2 cellular contexts compared by ENCODE assay signal in genomic region chr22:37638351-37639069, GRCh38.
TF ChIP-seq lines count a peak whose summit lies in the region.

No MANE protein-coding gene starts in this region.

TF ChIP-seq in IMR-90, 13 proteins besides CTCF, POLR2A, EP300 and RAD21:
- no peak for TF ChIP-seq CEBPB (IDR thresholded peaks at IDR 0.05; ENCODE audit: low read depth, low read length)
- TF ChIP-seq MAFK (IDR thresholded peaks at IDR 0.05; ENCODE audit: low read depth, low read length): no peak
- no peak for TF ChIP-seq ELK1 (IDR thresholded peaks at IDR 0.05; ENCODE audit: borderline replicate concordance, low read depth, low read length)
- TF ChIP-seq FOS (IDR thresholded peaks at IDR 0.05; ENCODE audit: low read depth, low read length): no peak
- no peak for TF ChIP-seq USF2 (IDR thresholded peaks at IDR 0.05; ENCODE audit: low read depth, low read length)
- no peak for TF ChIP-seq NFE2L2 (IDR thresholded peaks at IDR 0.05; ENCODE audit: low read depth, low read length)
- TF ChIP-seq CHD1 (IDR thresholded peaks at IDR 0.05; ENCODE audit: low read depth, low read length): no peak
- TF ChIP-seq MAZ (IDR thresholded peaks at IDR 0.05; ENCODE audit: borderline replicate concordance, low read depth, low read length): no peak
- TF ChIP-seq BHLHE40 (IDR thresholded peaks at IDR 0.05; ENCODE audit: low read depth, low read length): no peak
- TF ChIP-seq SMC3 (IDR thresholded peaks at IDR 0.05; ENCODE audit: low read depth, low read length): no peak

TF ChIP-seq in GM12878, 131 proteins besides CTCF, POLR2A, EP300 and RAD21:
- TF ChIP-seq SMARCA5 (IDR thresholded peaks at IDR 0.05) (no peak), PAX5 (IDR thresholded peaks at IDR 0.05; ENCODE audit: borderline replicate concordance, low read depth, low read length) (peak; percentile 4; the same call in 1 of the 2 replicates), GATAD2B (conservative IDR thresholded peaks at IDR 0.05; ENCODE audit: low read depth) (0 out of 2 replicates have a peak, but pooled peaks have one; percentile 20), BCLAF1 (IDR thresholded peaks at IDR 0.05) (no peak), ZSCAN29 (IDR thresholded peaks at IDR 0.05) (no peak), TBL1XR1 (IDR thresholded peaks at IDR 0.05; ENCODE audit: low read depth, low read length) (no peak), SPI1 (IDR thresholded peaks at IDR 0.05; ENCODE audit: borderline replicate concordance, insufficient read depth, low read depth, low read length) (no peak)
